ENCODE assay signal across 20 cellular contexts in the genomic region with DNA sequence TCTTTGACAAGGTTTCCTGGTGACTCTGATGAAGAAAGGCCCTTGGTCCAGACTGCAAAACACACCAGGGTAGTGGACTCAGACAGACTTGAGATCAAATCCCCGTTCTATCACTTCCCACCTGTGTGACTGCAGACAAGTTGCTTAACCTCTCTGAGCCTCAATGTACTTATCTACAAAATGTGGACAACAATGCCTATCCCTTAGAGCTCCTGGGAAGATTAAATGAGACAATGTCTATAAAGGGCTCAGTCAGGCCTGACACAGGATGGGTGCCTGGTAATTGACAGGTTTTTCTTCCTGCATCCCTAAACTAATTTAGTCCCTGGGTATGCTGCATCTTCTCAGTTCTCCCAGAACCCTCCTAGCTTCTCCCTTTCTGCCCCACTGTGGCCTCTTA. TPM values are rescaled to one million over a fixed set of nuclear protein-coding genes. Genes with fewer than 3 reads are reported as not detected.
A peak's percentile ranks its signal among the peaks of the same experiment; 100 is the strongest.
DNase-seq lines count a peak whose midpoint lies in the region; ATAC-seq, FAIRE-seq and TF ChIP-seq lines count a peak whose summit lies in the region.
"Had no signal": no experiment of that assay in that cellular context is flagged by ENCODE, and none has a peak within 500 bp of the region (broad histone marks: within the 10 kb centered on the region; RNA-seq: fewer than 3 reads in every experiment).

No MANE protein-coding gene starts in this region.

- ATAC-seq in activated CD8-positive, alpha-beta memory T cell treated with anti-CD3 and anti-CD28 coated beads, Interleukin-2, amount 10 ng/mL, durations not matched to agents 7 days and 5 days, result no peak
- ATAC-seq: activated CD4-positive, alpha-beta T cell treated with anti-CD3 and anti-CD28 coated beads for 36 hours; T-cell had no signal

- no peak for FAIRE-seq in GM19239 (lab: Jason Lieb, UNC)
- FAIRE-seq: colon, G401.6, TTC549 had no signal

- H3K9me3 Mint-ChIP-seq in activated CD8-positive, alpha-beta memory T cell treated with anti-CD3 and anti-CD28 coated beads, Interleukin-2, amount 10 ng/mL, durations not matched to agents 7 days and 5 days (ENCODE audit: low read depth), result no peaks in the 10 kb centered on the region
- peaks cover 4% of the 10 kb centered on the region for H3K9me3 Mint-ChIP-seq in chondrocyte (ENCODE audit: low read depth)
- H3K9me3 Mint-ChIP-seq in nephron progenitor cell, result peaks cover 4% of the 10 kb centered on the region
- H3K9me3 Mint-ChIP-seq: stimulated activated naive CD8-positive, alpha-beta T cell treated with anti-CD3 and anti-CD28 coated beads, Interleukin-15, Interleukin-2, amounts not matched to agents 100 ng/mL and 50 ng/mL, for 24 hours; T-cell had no signal

- H3K27me3 Mint-ChIP-seq in activated CD8-positive, alpha-beta memory T cell treated with anti-CD3 and anti-CD28 coated beads, Interleukin-2, amount 10 ng/mL, durations not matched to agents 7 days and 5 days, result peaks cover 27% of the 10 kb centered on the region
- H3K27me3 Mint-ChIP-seq in chondrocyte (ENCODE audit: low read depth) (no peaks in the 10 kb centered on the region), nephron progenitor cell (ENCODE audit: low read depth, poor library complexity) (peaks cover 55% of the 10 kb centered on the region)

- no peaks in the 10 kb centered on the region for H3K4me1 Mint-ChIP-seq in activated CD8-positive, alpha-beta memory T cell treated with anti-CD3 and anti-CD28 coated beads, Interleukin-2, amount 10 ng/mL, durations not matched to agents 7 days and 5 days
- peaks cover 35% of the 10 kb centered on the region for H3K4me1 Mint-ChIP-seq in chondrocyte (ENCODE audit: low read depth)
- peaks cover 44% of the 10 kb centered on the region for H3K4me1 Mint-ChIP-seq in nephron progenitor cell

- TF ChIP-seq CTCF in chondrocyte (IDR thresholded peaks at IDR 0.05) (no peak), nephron progenitor cell (IDR thresholded peaks at IDR 0.05) (no peak)

- CTCF ChIA-PET in activated CD8-positive, alpha-beta memory T cell treated with anti-CD3 and anti-CD28 coated beads, Interleukin-2, amount 10 ng/mL, durations not matched to agents 7 days and 5 days (lab: Charles Lee), result no interaction called here

- no peak overlapping the region for H3K27ac Mint-ChIP-seq in activated CD8-positive, alpha-beta memory T cell treated with anti-CD3 and anti-CD28 coated beads, Interleukin-2, amount 10 ng/mL, durations not matched to agents 7 days and 5 days
- H3K27ac Mint-ChIP-seq in chondrocyte (ENCODE audit: unreplicated experiment), result peak overlapping the region; percentile 85
- peak overlapping the region; percentile 81 for H3K27ac Mint-ChIP-seq in nephron progenitor cell
- H3K27ac Mint-ChIP-seq: activated CD4-positive, alpha-beta T cell treated with anti-CD3 and anti-CD28 coated beads for 36 hours; activated naive CD8-positive, alpha-beta T cell; stimulated activated naive CD8-positive, alpha-beta T cell treated with anti-CD3 and anti-CD28 coated beads, Interleukin-15, Interleukin-2, amounts not matched to agents 100 ng/mL and 50 ng/mL, for 24 hours; T-cell had no signal

- no peak overlapping the region for H3K4me3 Mint-ChIP-seq in activated CD8-positive, alpha-beta memory T cell treated with anti-CD3 and anti-CD28 coated beads, Interleukin-2, amount 10 ng/mL, durations not matched to agents 7 days and 5 days
- H3K4me3 Mint-ChIP-seq in chondrocyte (ENCODE audit: unreplicated experiment) (no peak overlapping the region), nephron progenitor cell (no peak overlapping the region)
- H3K4me3 Mint-ChIP-seq: activated CD4-positive, alpha-beta T cell treated with anti-CD3 and anti-CD28 coated beads for 36 hours; activated naive CD8-positive, alpha-beta T cell; stimulated activated naive CD8-positive, alpha-beta T cell treated with anti-CD3 and anti-CD28 coated beads, Interleukin-15, Interleukin-2, amounts not matched to agents 100 ng/mL and 50 ng/mL, for 24 hours; T-cell had no signal

- DNase-seq in activated CD8-positive, alpha-beta memory T cell treated with anti-CD3 and anti-CD28 coated beads, Interleukin-2, amount 50 U/mL, for 48 hours, result peak; percentile 2
- no peak for DNase-seq in activated CD8-positive, alpha-beta memory T cell treated with anti-CD3 and anti-CD28 coated beads, Interleukin-2, amount 10 ng/mL, durations not matched to agents 7 days and 5 days
- DNase-seq in chondrocyte (ENCODE audit: low spot score) (no peak), nephron progenitor cell (no peak), NCI-H524 (lab: John Stamatoyannopoulos, UW) (no peak), dermis blood vessel endothelial cell (no peak), GM19239 (ENCODE audit: insufficient read length, low spot score) (no peak), anterior cingulate cortex (lab: John Stamatoyannopoulos, UW) (no peak)
- DNase-seq: ACHN; activated CD4-positive, alpha-beta T cell treated with anti-CD3 and anti-CD28 coated beads for 36 hours; GOT3; MV-4-11; NCI-H524 treated with DMSO at 0.1 percent for 48 hours; stimulated activated CD4-positive, alpha-beta T cell treated with anti-CD3 and anti-CD28 coated beads, Interleukin-4, amount 100 ng/mL, for 1 hour; T-cell had no signal

- H3K36me3 Mint-ChIP-seq in activated CD8-positive, alpha-beta memory T cell treated with anti-CD3 and anti-CD28 coated beads, Interleukin-2, amount 10 ng/mL, durations not matched to agents 7 days and 5 days, result no peaks in the 10 kb centered on the region
- peaks cover 3% of the 10 kb centered on the region for H3K36me3 Mint-ChIP-seq in chondrocyte (ENCODE audit: low read depth)
- H3K36me3 Mint-ChIP-seq in nephron progenitor cell (ENCODE audit: low read depth), result no peaks in the 10 kb centered on the region
- H3K36me3 Mint-ChIP-seq: activated naive CD8-positive, alpha-beta T cell; T-cell had no signal

RNA-seq across cellular contexts. Expression of a gene that starts 37.9 kb away (rescaled TPM):
- 10 to 100 TPM; 17.2 to 19.0 TPM for total RNA-seq in activated CD8-positive, alpha-beta memory T cell treated with anti-CD3 and anti-CD28 coated beads, Interleukin-2, amount 10 ng/mL, durations not matched to agents 7 days and 5 days
- total RNA-seq in chondrocyte, result 15.9 to 20.6 TPM (median 16.3 TPM) in 3 replicates
- total RNA-seq in dermis blood vessel endothelial cell, result 12.8 and 13.6 TPM in 2 replicates
